Comparison of ENCODE assay signal across 33 cellular contexts in the genomic region with DNA sequence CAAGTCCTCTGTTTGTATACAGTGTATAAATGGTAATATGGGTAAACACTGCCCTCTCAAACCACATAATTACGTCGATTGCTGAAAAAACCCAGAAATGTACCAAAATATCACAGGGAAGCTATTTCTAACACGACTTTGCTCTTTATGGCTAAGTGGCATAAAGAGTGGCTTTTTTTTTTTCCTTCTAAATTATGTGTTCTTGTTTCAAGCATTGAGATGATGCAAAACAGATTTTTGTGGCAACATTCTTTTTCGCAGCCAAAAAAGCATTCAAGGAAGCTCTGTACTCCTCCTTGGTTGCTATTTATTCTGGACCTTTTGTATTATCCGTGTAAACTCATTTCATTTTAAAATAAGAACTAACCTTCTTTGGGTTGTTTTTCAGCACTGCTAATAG.
DNase-seq lines count a peak whose midpoint lies in the region; ATAC-seq, FAIRE-seq and TF ChIP-seq lines count a peak whose summit lies in the region.
"Had no signal": no experiment of that assay in that cellular context is flagged by ENCODE, and none has a peak within 500 bp of the region (broad histone marks: within the 10 kb centered on the region; RNA-seq: fewer than 3 reads in every experiment).

No MANE protein-coding gene starts in this region.

- no peak for TF ChIP-seq CTCF in A549 (IDR thresholded peaks at IDR 0.05)
- no peak for TF ChIP-seq CTCF in cardiac fibroblast (IDR thresholded peaks at IDR 0.05; ENCODE audit: low read depth, low read length)
- TF ChIP-seq CTCF in suprapubic skin (IDR thresholded peaks at IDR 0.05), result no peak

- no peak for ATAC-seq in A549
- ATAC-seq: CD8-positive, alpha-beta T cell; HCT116; left cardiac atrium; pancreas; stimulated activated naive CD8-positive, alpha-beta T cell treated with anti-CD3 and anti-CD28 coated beads, Interleukin-15, Interleukin-2, amounts not matched to agents 100 U/mL and 50 U/mL, for 24 hours had no signal

- TF ChIP-seq EP300 in A549 (IDR thresholded peaks at IDR 0.05) (no peak), suprapubic skin (IDR thresholded peaks at IDR 0.05) (no peak)

- H3K36me3 ChIP-seq in suprapubic skin, result no peaks in the 10 kb centered on the region
- H3K36me3 ChIP-seq: esophagus muscularis mucosa, pancreas, thoracic aorta had no signal

- H3K9me3 ChIP-seq in A549 (no peaks in the 10 kb centered on the region), suprapubic skin (no peaks in the 10 kb centered on the region)
- H3K9me3 ChIP-seq: esophagus muscularis mucosa, pancreas, thoracic aorta had no signal

- TF ChIP-seq POLR2A in A549 (IDR thresholded peaks at IDR 0.05; ENCODE audit: low read length) (no peak), suprapubic skin (IDR thresholded peaks at IDR 0.05) (no peak), GM12892 (IDR thresholded peaks at IDR 0.05; ENCODE audit: low read depth, low read length) (no peak)

- FAIRE-seq in A549 (lab: Jason Lieb, UNC), result no peak
- FAIRE-seq in GM12892 (lab: Jason Lieb, UNC), result no peak
- FAIRE-seq: endometrium, pancreas, small intestine, TTC549 had no signal

- peak overlapping the region; percentile 76 for H3K4me2 ChIP-seq in A549

- H3K27me3 ChIP-seq in suprapubic skin, result no peaks in the 10 kb centered on the region
- H3K27me3 ChIP-seq: esophagus muscularis mucosa, pancreas had no signal

- CTCF ChIA-PET in A549 (lab: Yijun Ruan, JAX), result interaction anchor here (1.0 to 1.2 kb wide), 2 partner anchors 12 to 155 kb away, joined by 3 to 4 read pairs; no protein-coding TSS in a partner anchor

- H3K27ac ChIP-seq in A549 (peak overlapping the region; percentile 69 to 71), suprapubic skin (no peak overlapping the region)
- H3K27ac ChIP-seq: esophagus muscularis mucosa, pancreas had no signal

- POLR2A ChIA-PET in A549 (lab: Yijun Ruan, JAX), result interaction anchor here (0.6 kb wide), 2 partner anchors 277 to 363 kb away, joined by 3 to 5 read pairs; no protein-coding TSS in a partner anchor

- WGBS in A549 (ENCODE audit: missing lambda C conversion rate), result 70% methylated on average over 5 of the region's 5 CpGs
- 54% methylated on average over 5 of the region's 5 CpGs for WGBS in suprapubic skin

- no peak for TF ChIP-seq RAD21 in A549 (conservative IDR thresholded peaks at IDR 0.05 in 1 of 2, IDR thresholded peaks at IDR 0.05 in 1 of 2)

- H3K4me1 ChIP-seq in A549 (peaks cover 46% of the 10 kb centered on the region), suprapubic skin (peaks cover 17% of the 10 kb centered on the region)
- H3K4me1 ChIP-seq: pancreas had no signal

- H3K4me3 ChIP-seq in A549, result no peak overlapping the region
- no peak overlapping the region for H3K4me3 ChIP-seq in cardiac fibroblast (replicated peaks in 1 of 2; ENCODE audit: low read depth in 2 of 2, low read length in 2 of 2)
- no peak overlapping the region for H3K4me3 ChIP-seq in suprapubic skin
- H3K4me3 ChIP-seq: esophagus muscularis mucosa, pancreas had no signal

- DNase-seq in A549 (ENCODE audit: low read depth in 1 of 2, low spot score in 1 of 2) (no peak), H4 (ENCODE audit: low spot score) (peak; percentile 39), cardiac fibroblast (ENCODE audit: low read depth in 2 of 2) (peak; percentile 10 to 35), foreskin melanocyte (peak; percentile 50), NCI-H187 (lab: John Stamatoyannopoulos, UW) (no peak), suprapubic skin (ENCODE audit: low spot score in 2 of 2) (no peak), GM12892 (ENCODE audit: insufficient read length) (no peak)
- no peak for DNase-seq in stimulated activated naive CD4-positive, alpha-beta T cell treated with Interleukin-2 at 50 U/mL for 16 hours (lab: John Stamatoyannopoulos, UW)
- DNase-seq: 8988T; activated CD4-positive, alpha-beta T cell treated with anti-CD3 and anti-CD28 coated beads, Interleukin-2, amount 50 U/mL, for 1 hour; activated CD4-positive, CD25-positive, alpha-beta regulatory T cell; activated gamma-delta T cell; activated naive CD8-positive, alpha-beta T cell treated with anti-CD3 and anti-CD28 coated beads for 36 hours; activated T-cell treated with anti-CD3 and anti-CD28 coated beads, Interleukin-2, amount 50 U/mL, for 24 hours; AML-193; CD8-positive, alpha-beta T cell; DMS153; left cardiac atrium; mammary epithelial cell; NCI-H1436; NCI-H2107; NCI-H446 treated with DMSO at 0.1 percent for 48 hours; nephron progenitor cell; pancreas; retina; RPMI8226; small intestine; stimulated activated naive CD8-positive, alpha-beta T cell treated with anti-CD3 and anti-CD28 coated beads, Interleukin-15, Interleukin-2, amounts not matched to agents 100 U/mL and 50 U/mL, for 24 hours had no signal

TF ChIP-seq in A549, 52 proteins besides CTCF, POLR2A, EP300 and RAD21:
- TF ChIP-seq GATA3 (IDR thresholded peaks at IDR 0.05; ENCODE audit: borderline replicate concordance) (no peak), HOXB5 (CRISPR knock-in tag; IDR thresholded peaks at IDR 0.05) (no peak), ZC3H11A (IDR thresholded peaks at IDR 0.05) (no peak), POLR2AphosphoS2 (conservative IDR thresholded peaks at IDR 0.05; ENCODE audit: low read length) (no peak), MAFK (IDR thresholded peaks at IDR 0.05; ENCODE audit: partially characterized antibody) (no peak), MAZ (IDR thresholded peaks at IDR 0.05; ENCODE audit: borderline replicate concordance, low read depth, low read length) (no peak), CHD4 (IDR thresholded peaks at IDR 0.05; ENCODE audit: borderline replicate concordance) (no peak), HOXA7 (CRISPR knock-in tag; IDR thresholded peaks at IDR 0.05) (no peak), HEYL (CRISPR knock-in tag; IDR thresholded peaks at IDR 0.05) (no peak)
- TF ChIP-seq, protein P1, sequence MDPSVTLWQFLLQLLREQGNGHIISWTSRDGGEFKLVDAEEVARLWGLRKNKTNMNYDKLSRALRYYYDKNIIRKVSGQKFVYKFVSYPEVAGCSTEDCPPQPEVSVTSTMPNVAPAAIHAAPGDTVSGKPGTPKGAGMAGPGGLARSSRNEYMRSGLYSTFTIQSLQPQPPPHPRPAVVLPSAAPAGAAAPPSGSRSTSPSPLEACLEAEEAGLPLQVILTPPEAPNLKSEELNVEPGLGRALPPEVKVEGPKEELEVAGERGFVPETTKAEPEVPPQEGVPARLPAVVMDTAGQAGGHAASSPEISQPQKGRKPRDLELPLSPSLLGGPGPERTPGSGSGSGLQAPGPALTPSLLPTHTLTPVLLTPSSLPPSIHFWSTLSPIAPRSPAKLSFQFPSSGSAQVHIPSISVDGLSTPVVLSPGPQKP (IDR thresholded peaks at IDR 0.05; ENCODE audit: low read depth, low read length), result no peak

Comparison
In these comparisons a context has a peak if more than half of its experiments do, and no peak if none do; other contexts are left out.
1. DNase-seq: peak in H4 (single experiment), cardiac fibroblast (2 of 2) and foreskin melanocyte (single experiment); none in A549 (0 of 2), NCI-H187 (0 of 2), stimulated activated naive CD4-positive, alpha-beta T cell treated with Interleukin-2 at 50 U/mL for 16 hours (single experiment), suprapubic skin (0 of 2) and GM12892 (single experiment).